18 cellular contexts compared by ENCODE assay signal in genomic region chr3:42843730-42844713, GRCh38. TPM values are rescaled to one million over a fixed set of nuclear protein-coding genes. Genes with fewer than 3 reads are reported as not detected.
DNase-seq lines count a peak whose midpoint lies in the region; ATAC-seq and TF ChIP-seq lines count a peak whose summit lies in the region.
"Had no signal": no experiment of that assay in that cellular context is flagged by ENCODE, and none has a peak within 500 bp of the region (broad histone marks: within the 10 kb centered on the region; RNA-seq: fewer than 3 reads in every experiment).

No MANE protein-coding gene starts in this region.

- CTCF ChIA-PET in MCF 10A (lab: Yijun Ruan, JAX): interaction anchor here (0.7 kb wide), 1 partner anchor 310 kb away, joined by 3 read pairs; no protein-coding TSS in a partner anchor

- peak overlapping the region; percentile 50 to 76 for H3K27ac ChIP-seq in breast epithelium

- POLR2A ChIA-PET in MCF 10A (lab: Yijun Ruan, JAX): interaction anchor here (0.6 to 1.3 kb wide), 2 partner anchors 40 to 64 kb away, joined by 5 read pairs; partner anchors contain the start of gene HIGD1A

- DNase-seq in breast epithelium (ENCODE audit: low spot score in 2 of 2): no peak
- DNase-seq in MCF 10A (ENCODE audit: unreplicated experiment): no peak
- DNase-seq in immature natural killer cell: no peak
- DNase-seq in renal cortical epithelial cell (ENCODE audit: low read depth): peak; percentile 46
- no peak for DNase-seq in inferior parietal cortex (ENCODE audit: extremely low spot score)
- no peak for DNase-seq in SK-N-DZ (ENCODE audit: low spot score)
- DNase-seq in activated effector memory CD4-positive, alpha-beta T cell treated with Interleukin-2 at 50 U/mL for 16 hours: no peak
- DNase-seq: activated CD8-positive, alpha-beta memory T cell treated with anti-CD3 and anti-CD28 coated beads, Interleukin-2, amount 50 U/mL, for 48 hours; cerebellar nuclear complex; GF-D8; Karpas-422; NCI-H1436 treated with DMSO at 0.1 percent for 48 hours; NCI-H446 treated with DMSO at 0.1 percent for 48 hours; occipital lobe had no signal

- no peak for TF ChIP-seq POLR2A in breast epithelium (IDR thresholded peaks at IDR 0.05)

- H3K9me3 ChIP-seq in breast epithelium: no peaks in the 10 kb centered on the region

- no peak overlapping the region for H3K27ac Mint-ChIP-seq in MCF 10A (ENCODE audit: low read depth, unreplicated experiment)
- H3K27ac Mint-ChIP-seq in immature natural killer cell: peak overlapping the region in 5 of 6 donors; percentile 37 to 91 (median 52)
- H3K27ac Mint-ChIP-seq: activated naive CD4-positive, alpha-beta T cell treated with anti-CD3 and anti-CD28 coated beads, Interleukin-2, amount 50 U/mL, for 72 hours had no signal

- H3K27me3 Mint-ChIP-seq in MCF 10A (ENCODE audit: insufficient read depth, unreplicated experiment) (no peaks in the 10 kb centered on the region), immature natural killer cell (ENCODE audit: low read depth in 3 of 3) (peaks cover 2 to 4% (median 3%) of the 10 kb centered on the region in 3 donors)

- no peak overlapping the region for H3K4me3 Mint-ChIP-seq in MCF 10A (ENCODE audit: unreplicated experiment)
- H3K4me3 Mint-ChIP-seq in immature natural killer cell: no peak overlapping the region

- H3K36me3 ChIP-seq in breast epithelium: no peaks in the 10 kb centered on the region

- H3K4me1 ChIP-seq in breast epithelium: no peaks in the 10 kb centered on the region

- no TSS peak for BruUV-seq in MCF 10A (replicated peaks; lab: Mats Ljungman, UMichigan)

- intact Hi-C loops in breast epithelium (cut with DNase I; ENCODE audit: low total_unique reads) (no loop called here), MCF 10A (cut with micrococcal nuclease) (no loop called here)

- peak overlapping the region in 2 of 3 donors; percentile 13 to 45 for H3K4me3 ChIP-seq in breast epithelium

- ATAC-seq in GM19035 (IDR thresholded peaks at IDR 0.05; ENCODE audit: unreplicated experiment): no peak
- ATAC-seq: activated CD4-positive, CD25-positive, alpha-beta regulatory T cell treated with anti-CD3 and anti-CD28 coated beads, Interleukin-2, amount 50 U/mL, for 24 hours; activated naive CD4-positive, alpha-beta T cell treated with anti-CD3 and anti-CD28 coated beads, Interleukin-2, amount 50 U/mL, for 72 hours had no signal

- H3K36me3 Mint-ChIP-seq in MCF 10A (ENCODE audit: insufficient read depth, unreplicated experiment) (no peaks in the 10 kb centered on the region), immature natural killer cell (no peaks in the 10 kb centered on the region)

- H3K4me1 Mint-ChIP-seq in MCF 10A (ENCODE audit: insufficient read depth, unreplicated experiment): no peaks in the 10 kb centered on the region
- peaks cover 21 to 30% of the 10 kb centered on the region in 2 donors for H3K4me1 Mint-ChIP-seq in immature natural killer cell

- H3K27me3 ChIP-seq in breast epithelium: no peaks in the 10 kb centered on the region

- TF ChIP-seq CTCF in breast epithelium (IDR thresholded peaks at IDR 0.05): no peak
- TF ChIP-seq CTCF in MCF 10A (IDR thresholded peaks at IDR 0.05; ENCODE audit: unreplicated experiment): no peak

- H3K9me3 Mint-ChIP-seq in MCF 10A (ENCODE audit: unreplicated experiment): no peaks in the 10 kb centered on the region
- H3K9me3 Mint-ChIP-seq in immature natural killer cell: no peaks in the 10 kb centered on the region

RNA-seq across cellular contexts. Expression of gene CYP8B1, which starts 31.7 kb away (rescaled TPM):
- not detected for total RNA-seq in breast epithelium
- total RNA-seq in MCF 10A (2022): not detected in 2 replicates
- not detected for polyA plus RNA-seq in immature natural killer cell
- 0.35 and 0.55 TPM in 2 replicates for total RNA-seq in renal cortical epithelial cell
- polyA plus RNA-seq in SK-N-DZ (2014; cell fraction: cytosol; rRNA removed): not detected in 2 replicates
- polyA plus RNA-seq in SK-N-DZ (2014; cell fraction: nucleus; rRNA removed): not detected in 2 replicates
- total RNA-seq: activated naive CD4-positive, alpha-beta T cell treated with anti-CD3 and anti-CD28 coated beads, Interleukin-2, amount 50 U/mL, for 72 hours; H4; occipital lobe had no signal

RNA-seq across cellular contexts. Expression of gene ACKR2, which starts 34.8 kb away (rescaled TPM):
- total RNA-seq in breast epithelium: 10 to 100 TPM in 1 of 3 donors, 1 to 10 TPM in 2; 1.8 to 15.8 (median 6.9) TPM
- 0.42 and 0.61 TPM in 2 replicates for total RNA-seq in MCF 10A (2022)
- polyA plus RNA-seq in immature natural killer cell: under 1 TPM in 1 of 3 donors, not detected in 2; 0.18 TPM
- total RNA-seq in renal cortical epithelial cell: 2.9 and 16.8 TPM in 2 replicates
- not detected in 2 replicates for polyA plus RNA-seq in SK-N-DZ (2014; cell fraction: cytosol; rRNA removed)
- not detected in 2 replicates for polyA plus RNA-seq in SK-N-DZ (2014; cell fraction: nucleus; rRNA removed)
- total RNA-seq: H4 had no signal

RNA-seq across cellular contexts. Expression of gene HIGD1A, which starts 39.7 kb away (rescaled TPM):
- 100 to 1,000 TPM; 131 to 185 (median 148) TPM for total RNA-seq in breast epithelium
- total RNA-seq in MCF 10A (2022): 140 and 161 TPM in 2 replicates
- polyA plus RNA-seq in immature natural killer cell: 100 to 1,000 TPM; 111 to 204 (median 159) TPM
- 367 and 566 TPM in 2 replicates for total RNA-seq in renal cortical epithelial cell
- 140 and 157 TPM in 2 replicates for polyA plus RNA-seq in SK-N-DZ (2014; cell fraction: cytosol; rRNA removed)
- 59.7 and 92.3 TPM in 2 replicates for polyA plus RNA-seq in SK-N-DZ (2014; cell fraction: nucleus; rRNA removed)
